ENCODE assay signal across 27 cellular contexts in the genomic region with DNA sequence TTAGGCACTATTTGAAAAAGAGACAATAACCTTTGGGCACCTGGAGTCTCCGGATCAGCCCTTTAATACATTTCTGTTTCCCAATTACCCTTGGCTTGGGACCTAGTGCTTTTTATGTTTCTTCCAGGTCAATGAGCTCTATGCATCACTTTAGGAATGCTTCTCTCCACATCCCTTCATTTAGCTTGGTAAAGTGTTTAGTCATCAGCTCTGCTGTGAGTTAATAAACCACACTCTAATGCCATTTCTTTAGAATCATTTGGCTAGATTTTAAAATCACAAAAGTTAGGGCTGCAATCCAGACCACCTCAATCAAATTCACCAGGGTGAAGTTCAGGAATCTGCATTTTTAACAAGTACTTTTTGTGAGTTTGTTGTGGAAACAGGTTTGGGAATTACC. TPM values are rescaled to one million over a fixed set of nuclear protein-coding genes. Genes with fewer than 3 reads are reported as not detected.
DNase-seq lines count a peak whose midpoint lies in the region; ATAC-seq and TF ChIP-seq lines count a peak whose summit lies in the region.
"Had no signal": no experiment of that assay in that cellular context is flagged by ENCODE, and none has a peak within 500 bp of the region (broad histone marks: within the 10 kb centered on the region; RNA-seq: fewer than 3 reads in every experiment).

No MANE protein-coding gene starts in this region.

- H3K27ac Mint-ChIP-seq in effector memory CD8-positive, alpha-beta T cell = no peak overlapping the region
- H3K27ac Mint-ChIP-seq: activated CD8-positive, alpha-beta T cell treated with anti-CD3 and anti-CD28 coated beads, Interleukin-2, amount 10 ng/mL, durations not matched to agents 7 days and 5 days; memory B cell had no signal

- H3K18ac ChIP-seq in neuronal stem cell (ENCODE audit: low read length) = no peak overlapping the region

- TF ChIP-seq CTCF in AG10803 (conservative IDR thresholded peaks at IDR 0.05; ENCODE audit: low read length) (no peak), brain microvascular endothelial cell (IDR thresholded peaks at IDR 0.05; ENCODE audit: low read depth, low read length, missing control alignments) (no peak), thyroid gland (IDR thresholded peaks at IDR 0.05) (no peak)

- H2AFZ ChIP-seq in neuronal stem cell (ENCODE audit: low read length) = no peak overlapping the region

- no peaks in the 10 kb centered on the region for H3K79me1 ChIP-seq in neuronal stem cell (ENCODE audit: low read depth, low read length)

- H2BK15ac ChIP-seq in neuronal stem cell (ENCODE audit: low read length) = no peak overlapping the region

- no peak overlapping the region for H4K91ac ChIP-seq in neuronal stem cell (ENCODE audit: low read depth, low read length, poor library complexity)

- no CpG with 5 or more reads among the region's 1 CpG for WGBS in neuronal stem cell (ENCODE audit: extremely low coverage in 2 of 2, insufficient read length in 2 of 2, insufficient replicate concordance in 1 of 2), 2 donors
- WGBS in thyroid gland, 2 donors = 83 to 88% methylated on average over 1 of the region's 1 CpG

- no peak overlapping the region for H2BK12ac ChIP-seq in neuronal stem cell (ENCODE audit: low read length)

- no peak overlapping the region for H3K4ac ChIP-seq in neuronal stem cell (ENCODE audit: low read length)

- DNase-seq in AG10803 (ENCODE audit: low read depth) (peak; percentile 52), HT1080 (ENCODE audit: low read depth) (peak; percentile 41), brain microvascular endothelial cell (peak; percentile 29), neuronal stem cell (ENCODE audit: low spot score) (peak; percentile 4), thyroid gland (no peak), GDM1 (lab: John Stamatoyannopoulos, UW) (no peak)
- DNase-seq in effector memory CD8-positive, alpha-beta T cell = no peak
- no peak for DNase-seq in activated effector memory CD4-positive, alpha-beta T cell treated with Interleukin-2 at 50 U/mL for 16 hours
- DNase-seq: activated CD4-positive, alpha-beta T cell treated with anti-CD3 and anti-CD28 coated beads for 1 hour; activated CD8-positive, alpha-beta T cell treated with anti-CD3 and anti-CD28 coated beads, Interleukin-2, amount 10 ng/mL, durations not matched to agents 7 days and 5 days; activated effector memory CD4-positive, alpha-beta T cell treated with anti-CD3 and anti-CD28 coated beads, Interleukin-2, amount 50 U/mL, for 16 hours; activated T-cell treated with anti-CD3 and anti-CD28 coated beads for 4 hours; head of caudate nucleus; Kasumi-1; left cardiac atrium; NCI-H1048; NCI-H187; NCI-H526; Peyer's patch; psoas muscle; small intestine; T-helper 1 cell; testis; uterus had no signal

- intact Hi-C loops in thyroid gland (cut with DNase I) = no loop called here

- no peak overlapping the region for H3K23ac ChIP-seq in neuronal stem cell (ENCODE audit: low read depth, low read length, poor library complexity)

- no peak overlapping the region for H3K4me2 ChIP-seq in neuronal stem cell (ENCODE audit: insufficient read depth, low read length, poor library complexity, severe bottlenecking)

- no peak overlapping the region for H4K8ac ChIP-seq in neuronal stem cell (ENCODE audit: low read depth, low read length)

- H2BK5ac ChIP-seq in neuronal stem cell (ENCODE audit: low read length) = no peak overlapping the region

- H2BK120ac ChIP-seq in neuronal stem cell (ENCODE audit: low read depth, low read length) = no peak overlapping the region

- H3K36me3 Mint-ChIP-seq in effector memory CD8-positive, alpha-beta T cell (ENCODE audit: insufficient read depth) = no peaks in the 10 kb centered on the region
- H3K36me3 Mint-ChIP-seq: memory B cell had no signal

- in situ Hi-C loops in brain microvascular endothelial cell (cut with HindIII; ENCODE audit: low pct_ligation_motif_present, low sequenced_read_pairs) = no loop called here

- H3K9ac ChIP-seq in neuronal stem cell (ENCODE audit: low read depth, low read length, poor library complexity) = no peak overlapping the region

- no peaks in the 10 kb centered on the region for H3K36me3 ChIP-seq in brain microvascular endothelial cell (replicated peaks)
- no peaks in the 10 kb centered on the region for H3K36me3 ChIP-seq in neuronal stem cell (replicated peaks in 1 of 2; ENCODE audit: control insufficient read depth in 2 of 2, insufficient read depth in 2 of 2, low read length in 2 of 2)
- no peaks in the 10 kb centered on the region for H3K36me3 ChIP-seq in thyroid gland
- H3K36me3 ChIP-seq: Peyer's patch, uterus had no signal

- H3K9me3 Mint-ChIP-seq in effector memory CD8-positive, alpha-beta T cell = no peaks in the 10 kb centered on the region
- H3K9me3 Mint-ChIP-seq: memory B cell had no signal

- no peak overlapping the region for H2AK5ac ChIP-seq in neuronal stem cell (ENCODE audit: low read depth, low read length)

- no peaks in the 10 kb centered on the region for H3K4me1 Mint-ChIP-seq in effector memory CD8-positive, alpha-beta T cell (ENCODE audit: low read depth in 2 of 2)
- H3K4me1 Mint-ChIP-seq: memory B cell had no signal

- no peak for TF ChIP-seq POLR2A in thyroid gland (IDR thresholded peaks at IDR 0.05)

- H3K4me3 Mint-ChIP-seq in effector memory CD8-positive, alpha-beta T cell = no peak overlapping the region
- H3K4me3 Mint-ChIP-seq: activated CD8-positive, alpha-beta T cell treated with anti-CD3 and anti-CD28 coated beads, Interleukin-2, amount 10 ng/mL, durations not matched to agents 7 days and 5 days; memory B cell had no signal

- H3K4me1 ChIP-seq in neuronal stem cell (ENCODE audit: control insufficient read depth in 2 of 2, insufficient read depth in 1 of 2, low read depth in 1 of 2, low read length in 2 of 2) (peaks cover 0 to 3% of the 10 kb centered on the region in 2 donors), thyroid gland (no peaks in the 10 kb centered on the region)
- H3K4me1 ChIP-seq: Peyer's patch, psoas muscle, testis, uterus had no signal

- H3K27me3 Mint-ChIP-seq in effector memory CD8-positive, alpha-beta T cell = no peaks in the 10 kb centered on the region
- H3K27me3 Mint-ChIP-seq: memory B cell had no signal

- H3K4me3 ChIP-seq in AG10803 (ENCODE audit: low read length) (no peak overlapping the region), brain microvascular endothelial cell (ENCODE audit: low read depth, low read length) (no peak overlapping the region), neuronal stem cell (ENCODE audit: low read length in 2 of 2) (no peak overlapping the region), thyroid gland (replicated peaks in 1 of 3) (no peak overlapping the region)
- H3K4me3 ChIP-seq: coronary artery, Peyer's patch, psoas muscle, testis, uterus had no signal

- no peak overlapping the region for H3K14ac ChIP-seq in neuronal stem cell (ENCODE audit: low read length)

- H3K27ac ChIP-seq in brain microvascular endothelial cell (no peak overlapping the region), neuronal stem cell (replicated peaks; ENCODE audit: low read length) (peak overlapping the region; percentile 2), thyroid gland (no peak overlapping the region)
- H3K27ac ChIP-seq: C4-2B, coronary artery, Peyer's patch, psoas muscle, testis, uterus had no signal

- no peak for ATAC-seq in effector memory CD8-positive, alpha-beta T cell (replicated peaks)
- ATAC-seq: activated CD8-positive, alpha-beta T cell treated with anti-CD3 and anti-CD28 coated beads, Interleukin-2, amount 10 ng/mL, durations not matched to agents 7 days and 5 days; left cardiac atrium; psoas muscle had no signal

- H3K27me3 ChIP-seq in brain microvascular endothelial cell (replicated peaks) (no peaks in the 10 kb centered on the region), neuronal stem cell (ENCODE audit: control insufficient read depth in 3 of 3, insufficient read depth in 3 of 3, low read depth in 1 of 3, low read length in 3 of 3) (no peaks in the 10 kb centered on the region), thyroid gland (no peaks in the 10 kb centered on the region)
- H3K27me3 ChIP-seq: Peyer's patch, testis, uterus had no signal

- H3K9me3 ChIP-seq in neuronal stem cell (replicated peaks in 1 of 2; ENCODE audit: control insufficient read depth in 2 of 2, insufficient read depth in 1 of 2, low read depth in 1 of 2, low read length in 2 of 2) = no peaks in the 10 kb centered on the region
- H3K9me3 ChIP-seq in thyroid gland = no peaks in the 10 kb centered on the region
- H3K9me3 ChIP-seq: Peyer's patch, psoas muscle, testis, uterus had no signal

RNA-seq across cellular contexts. Expression of a gene that starts 41.7 kb away (rescaled TPM):
- total RNA-seq in HT1080 (2014; rRNA removed; shearing (Covaris generic)) = 0.03 and 0.21 TPM in 2 replicates
- polyA plus RNA-seq in HT1080 (2015; cell fraction: cytosol; rRNA removed) = 0.02 and 0.05 TPM in 2 replicates
- 0.15 and 0.22 TPM in 2 replicates for polyA plus RNA-seq in HT1080 (2015; cell fraction: nucleus; rRNA removed)
- polyA plus RNA-seq in neuronal stem cell (2013, experiment 1 of 2) = 0.03 TPM
- polyA plus RNA-seq in neuronal stem cell (2013, experiment 2 of 2) = 0.03 TPM
- total RNA-seq in thyroid gland = 10 to 100 TPM in 2 of 4 donors, 1 to 10 TPM in 2; 8.1 to 11.8 (median 9.7) TPM
- total RNA-seq: activated CD8-positive, alpha-beta T cell treated with anti-CD3 and anti-CD28 coated beads, Interleukin-2, amount 10 ng/mL, durations not matched to agents 7 days and 5 days had no signal

Comparison
In these comparisons a context has a peak if more than half of its experiments do, and no peak if none do; other contexts are left out.
1. DNase-seq: peak in AG10803 (single experiment), HT1080 (single experiment), brain microvascular endothelial cell (single experiment) and neuronal stem cell (single experiment); none in effector memory CD8-positive, alpha-beta T cell (0 of 3), thyroid gland (0 of 2), activated effector memory CD4-positive, alpha-beta T cell treated with Interleukin-2 at 50 U/mL for 16 hours (single experiment) and GDM1 (single experiment).